ENCODE assay signal across 30 cellular contexts in genomic region chr4:69484011-69484410, GRCh38. TPM values are rescaled to one million over a fixed set of nuclear protein-coding genes. Genes with fewer than 3 reads are reported as not detected.
"Had no signal": no experiment of that assay in that cellular context is flagged by ENCODE, and none has a peak within 500 bp of the region (broad histone marks: within the 10 kb centered on the region; RNA-seq: fewer than 3 reads in every experiment).

No MANE protein-coding gene starts in this region.

- H3K4me1 ChIP-seq: neural progenitor cell, parathyroid adenoma, psoas muscle, sigmoid colon, stomach, thyroid gland, tibial nerve, upper lobe of right lung, uterus had no signal

- H3K9me3 ChIP-seq: ovary, psoas muscle, right lobe of liver, sigmoid colon, stomach, thoracic aorta, thyroid gland, tibial nerve, upper lobe of right lung, uterus had no signal

- H3K4me3 ChIP-seq: neural progenitor cell, ovary, psoas muscle, right lobe of liver, sigmoid colon, stomach, thoracic aorta, thyroid gland, tibial nerve, upper lobe of right lung, uterus had no signal

- ATAC-seq: naive thymus-derived CD4-positive, alpha-beta T cell; natural killer cell; psoas muscle; right cardiac atrium; stimulated activated effector memory CD8-positive, alpha-beta T cell treated with anti-CD3 and anti-CD28 coated beads, Interleukin-12 subunit alpha, Interleukin-12 subunit beta, amount 100 ng/mL, for 72 hours; stimulated activated naive B cell treated with anti-CD40 and anti-IgM and Interleukin-4, amounts not matched to agents 10 μg/mL and 1 μg/mL and 100 μg/mL, for 72 hours; upper lobe of right lung had no signal

- H3K27ac ChIP-seq: neural progenitor cell, ovary, parathyroid adenoma, psoas muscle, right lobe of liver, sigmoid colon, stomach, thoracic aorta, thyroid gland, tibial nerve, upper lobe of right lung, uterus had no signal

- H3K36me3 ChIP-seq: neural progenitor cell, ovary, sigmoid colon, stomach, thoracic aorta, thyroid gland, tibial nerve, upper lobe of right lung, uterus had no signal

- H3K27me3 ChIP-seq: neural progenitor cell, ovary, right lobe of liver, sigmoid colon, stomach, thyroid gland, tibial nerve, upper lobe of right lung, uterus had no signal

- DNase-seq: naive thymus-derived CD4-positive, alpha-beta T cell; natural killer cell; occipital lobe; ovary; posterior cingulate gyrus; psoas muscle; right cardiac atrium; right lobe of liver; sigmoid colon; small intestine; stimulated activated CD4-positive, alpha-beta T cell treated with anti-CD3 and anti-CD28 coated beads, Interleukin-15, amount 100 ng/mL, for 24 hours; stimulated activated CD4-positive, alpha-beta T cell treated with anti-CD3 and anti-CD28 coated beads, Interleukin-2, amount 100 ng/mL, for 24 hours; stimulated activated CD4-positive, alpha-beta T cell treated with anti-CD3 and anti-CD28 coated beads, Interleukin-2, amount 100 ng/mL, for 48 hours; stimulated activated CD4-positive, alpha-beta T cell treated with anti-CD3 and anti-CD28 coated beads, Interleukin-4, amount 100 ng/mL, for 24 hours; stimulated activated naive B cell treated with anti-CD40 and anti-IgM and Interleukin-4, amounts not matched to agents 10 μg/mL and 1 μg/mL and 100 μg/mL, for 72 hours; stimulated activated naive CD4-positive, alpha-beta T cell treated with Interleukin-2 at 50 U/mL for 16 hours; stomach; thyroid gland; upper lobe of right lung; uterus had no signal

RNA-seq across cellular contexts. Expression of gene UGT2B4, which starts 11.7 kb away (rescaled TPM):
- total RNA-seq: naive thymus-derived CD4-positive, alpha-beta T cell; natural killer cell; occipital lobe; osteoblast; psoas muscle; subcutaneous adipose tissue; temporal lobe; thoracic aorta; thyroid gland; tibial nerve; upper lobe of right lung; urinary bladder; uterus had no signal
- polyA plus RNA-seq: naive thymus-derived CD4-positive, alpha-beta T cell; neural cell; ovary; psoas muscle; small intestine; stomach had no signal
